In genomic region chr5:150120617-150121447, GRCh38 we compare ENCODE assay signal across 16 cellular contexts. TPM values are rescaled to one million over a fixed set of nuclear protein-coding genes. Genes with fewer than 3 reads are reported as not detected.
"Had no signal": no experiment of that assay in that cellular context is flagged by ENCODE, and none has a peak within 500 bp of the region (broad histone marks: within the 10 kb centered on the region; RNA-seq: fewer than 3 reads in every experiment).

No MANE protein-coding gene starts in this region.

- H3K36me3 Mint-ChIP-seq: stimulated activated effector memory CD8-positive, alpha-beta T cell treated with anti-CD3 and anti-CD28 coated beads, Interleukin-12 subunit alpha, Interleukin-12 subunit beta, amount 100 ng/mL, for 72 hours had no signal

- H3K4me3 Mint-ChIP-seq: activated T-helper 1 cell treated with anti-CD3 and anti-CD28 coated beads, Interleukin-12 subunit alpha, Interleukin-12 subunit beta, Interleukin-2, Interleukin-4 antibody, amounts not matched to agents 30 ng/mL and 10 ng/mL and 1 ng/mL, durations not matched to agents 14 hours and 24 hours and 36 hours; neural crest cell; stimulated activated effector memory CD8-positive, alpha-beta T cell treated with anti-CD3 and anti-CD28 coated beads, Interleukin-12 subunit alpha, Interleukin-12 subunit beta, amount 100 ng/mL, for 72 hours had no signal

- DNase-seq: activated CD4-positive, alpha-beta T cell treated with anti-CD3 and anti-CD28 coated beads for 4 hours; activated naive CD4-positive, alpha-beta T cell; brain microvascular endothelial cell; cerebellar nuclear complex; foreskin melanocyte; heart right ventricle; retina; trophoblast cell had no signal

- H3K79me2 ChIP-seq: parathyroid adenoma had no signal

- ATAC-seq: heart right ventricle had no signal

- H3K9me3 ChIP-seq: heart right ventricle had no signal

- H3K4me1 Mint-ChIP-seq: neural crest cell had no signal

- H3K4me3 ChIP-seq: heart right ventricle had no signal

- H3K27ac Mint-ChIP-seq: activated T-helper 1 cell treated with anti-CD3 and anti-CD28 coated beads, Interleukin-12 subunit alpha, Interleukin-12 subunit beta, Interleukin-2, Interleukin-4 antibody, amounts not matched to agents 30 ng/mL and 10 ng/mL and 1 ng/mL, durations not matched to agents 14 hours and 24 hours and 36 hours had no signal

- H3K27me3 ChIP-seq: brain microvascular endothelial cell, heart right ventricle had no signal

- H2AFZ ChIP-seq: parathyroid adenoma had no signal

- H3K9me3 Mint-ChIP-seq: activated T-helper 1 cell treated with anti-CD3 and anti-CD28 coated beads, Interleukin-12 subunit alpha, Interleukin-12 subunit beta, Interleukin-2, Interleukin-4 antibody, amounts not matched to agents 30 ng/mL and 10 ng/mL and 1 ng/mL, durations not matched to agents 14 hours and 24 hours and 36 hours; neural crest cell; stimulated activated effector memory CD8-positive, alpha-beta T cell treated with anti-CD3 and anti-CD28 coated beads, Interleukin-12 subunit alpha, Interleukin-12 subunit beta, amount 100 ng/mL, for 72 hours had no signal

- H3K27ac ChIP-seq: brain microvascular endothelial cell, heart right ventricle, parathyroid adenoma, VCaP had no signal

- H3K4me1 ChIP-seq: parathyroid adenoma had no signal

RNA-seq across cellular contexts. Expression of gene CSF1R, which starts 34.5 kb away (rescaled TPM):
- total RNA-seq: endothelial cell of umbilical vein, neural crest cell had no signal

RNA-seq across cellular contexts. Expression of gene CDX1, which starts 45.7 kb away (rescaled TPM):
- total RNA-seq: activated T-helper 1 cell treated with anti-CD3 and anti-CD28 coated beads, Interleukin-12 subunit alpha, Interleukin-12 subunit beta, Interleukin-2, Interleukin-4 antibody, amounts not matched to agents 30 ng/mL and 10 ng/mL and 1 ng/mL, durations not matched to agents 14 hours and 24 hours and 36 hours; endothelial cell of umbilical vein; lower leg skin; neural crest cell; subcutaneous adipose tissue had no signal
